ENCODE assay signal across 8 cellular contexts in the genomic region with DNA sequence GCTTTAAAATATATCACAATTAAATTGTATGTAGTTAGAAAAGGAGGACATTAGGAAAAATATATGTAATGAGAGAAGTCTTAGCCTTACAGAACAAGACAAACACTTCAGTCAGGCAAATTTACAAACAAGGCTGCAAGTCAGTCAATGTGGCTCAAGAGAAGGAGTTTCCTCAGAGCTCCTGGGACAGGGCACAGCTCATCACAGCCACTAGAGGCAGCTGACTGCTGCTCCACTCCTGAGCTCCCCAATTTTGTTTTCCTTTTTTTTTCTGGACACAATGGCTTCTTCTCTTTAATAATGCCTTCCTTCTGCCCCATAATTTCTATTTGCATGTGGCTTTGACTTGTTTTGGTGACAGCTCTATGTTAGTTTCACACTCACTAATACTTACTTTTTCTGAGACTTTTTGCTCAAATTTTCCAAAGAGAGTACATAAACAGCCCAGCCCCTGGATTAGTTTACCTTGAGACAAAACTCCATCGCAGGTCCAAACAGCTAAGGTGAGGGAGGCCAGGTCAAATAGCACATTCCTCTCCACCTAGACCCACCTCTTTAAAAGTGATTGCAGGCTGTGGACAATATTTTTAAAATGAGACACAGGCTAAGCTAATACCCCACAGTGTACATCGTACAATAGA.
DNase-seq lines count a peak whose midpoint lies in the region; ATAC-seq and TF ChIP-seq lines count a peak whose summit lies in the region.

No MANE protein-coding gene starts in this region.

- H3K9me3 ChIP-seq in iPS-18a (ENCODE audit: control insufficient read depth, low read depth, low read length) = no peaks in the 10 kb centered on the region

- ATAC-seq in SK-N-SH treated with all-trans-retinoic acid at 6 μM for 48 hours = peak; percentile 73
- no peak for ATAC-seq in esophagus mucosa
- ATAC-seq in GM19395 (IDR thresholded peaks at IDR 0.05; ENCODE audit: unreplicated experiment) = no peak
- no peak for ATAC-seq in GM21528 (IDR thresholded peaks at IDR 0.05; ENCODE audit: low FRiP score, unreplicated experiment)

- DNase-seq in AG08395 (ENCODE audit: low spot score) (peak; percentile 51), HFF-Myc (ENCODE audit: extremely low read depth, low read depth) (no peak)
- no peak for DNase-seq in stimulated activated CD4-positive, alpha-beta T cell treated with anti-CD3 and anti-CD28 coated beads, Interleukin-4, amount 100 ng/mL, for 1 hour

- peak; percentile 70 for TF ChIP-seq CTCF in HFF-Myc (IDR thresholded peaks at IDR 0.05; ENCODE audit: low read depth, low read length, missing control alignments)

- no peaks in the 10 kb centered on the region for H3K27me3 ChIP-seq in iPS-18a (ENCODE audit: control insufficient read depth, insufficient read depth, low read length)

- H3K4me3 ChIP-seq in HFF-Myc (replicated peaks; ENCODE audit: low read depth, low read length) (no peak overlapping the region), iPS-18a (ENCODE audit: low read length) (no peak overlapping the region)

- no peak overlapping the region for H3K27ac ChIP-seq in iPS-18a (ENCODE audit: low read length)

- H3K4me1 ChIP-seq in iPS-18a (ENCODE audit: control insufficient read depth, low read depth, low read length) = no peaks in the 10 kb centered on the region

- peak overlapping the region; percentile 12 for H3K9ac ChIP-seq in iPS-18a (ENCODE audit: low read length)

- H3K36me3 ChIP-seq in iPS-18a (ENCODE audit: control insufficient read depth, low read depth, low read length) = no peaks in the 10 kb centered on the region

TF ChIP-seq in SK-N-SH treated with all-trans-retinoic acid at 6 μM for 48 hours, 23 proteins besides CTCF, POLR2A, EP300 and RAD21:
- TF ChIP-seq ZFP30 (CRISPR knock-in tag; IDR thresholded peaks at IDR 0.05) (peak; percentile 42; the same call in 1 of the 2 replicates), ZC3H10 (CRISPR knock-in tag; IDR thresholded peaks at IDR 0.05) (no peak)
